Comparison of ENCODE assay signal across 19 cellular contexts in the genomic region with DNA sequence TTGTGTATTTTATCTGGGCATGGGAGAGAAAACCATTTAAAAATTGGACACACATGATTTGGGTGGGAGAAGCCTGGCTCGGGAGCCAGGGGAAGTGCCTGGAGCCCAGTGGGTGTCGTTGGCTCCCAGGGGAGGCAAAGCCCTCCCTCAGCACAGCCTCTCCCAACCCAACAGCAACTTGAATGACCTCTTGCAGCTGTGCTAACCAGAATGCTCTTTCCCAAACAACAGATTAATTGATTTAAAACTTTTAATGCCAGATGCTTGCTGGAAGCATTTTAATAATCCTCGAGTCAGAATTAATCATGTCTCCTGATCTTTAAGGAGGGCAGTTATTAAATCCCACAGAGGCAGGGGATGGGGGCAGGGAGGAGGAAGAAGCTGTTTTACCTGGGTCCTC.
A peak's percentile ranks its signal among the peaks of the same experiment; 100 is the strongest.
DNase-seq lines count a peak whose midpoint lies in the region; ATAC-seq and TF ChIP-seq lines count a peak whose summit lies in the region.
"Had no signal": no experiment of that assay in that cellular context is flagged by ENCODE, and none has a peak within 500 bp of the region (broad histone marks: within the 10 kb centered on the region; RNA-seq: fewer than 3 reads in every experiment).

No MANE protein-coding gene starts in this region.

- H3K27ac Mint-ChIP-seq in activated T-cell treated with anti-CD3 and anti-CD28 coated beads, Interleukin-2, amount 50 U/mL, for 72 hours = no peak overlapping the region
- H3K27ac Mint-ChIP-seq: CD4-positive, CD25-positive, alpha-beta regulatory T cell; GM23338 had no signal

- H3K27me3 Mint-ChIP-seq in activated T-cell treated with anti-CD3 and anti-CD28 coated beads, Interleukin-2, amount 50 U/mL, for 72 hours (ENCODE audit: low read depth) = peaks cover 14% of the 10 kb centered on the region
- H3K27me3 Mint-ChIP-seq: CD4-positive, CD25-positive, alpha-beta regulatory T cell had no signal

- H3K4me3 Mint-ChIP-seq in activated T-cell treated with anti-CD3 and anti-CD28 coated beads, Interleukin-2, amount 50 U/mL, for 72 hours = no peak overlapping the region
- H3K4me3 Mint-ChIP-seq: CD4-positive, CD25-positive, alpha-beta regulatory T cell; GM23338 had no signal

- no peaks in the 10 kb centered on the region for H3K27me3 ChIP-seq in BE2C
- H3K27me3 ChIP-seq: Peyer's patch had no signal

- peak; percentile 68 for DNase-seq in BE2C
- DNase-seq in D341Med (ENCODE audit: low spot score) = peak; percentile 80
- peak; percentile 79 to 93 for DNase-seq in NCI-H524 (lab: John Stamatoyannopoulos, UW)
- no peak for DNase-seq in putamen (ENCODE audit: low spot score)
- DNase-seq in activated T-cell treated with anti-CD3 and anti-CD28 coated beads, Interleukin-2, amount 50 U/mL, for 72 hours = no peak
- no peak for DNase-seq in dedifferentiated amniotic fluid mesenchymal stem cell (ENCODE audit: extremely low spot score)
- DNase-seq: CD4-positive, CD25-positive, alpha-beta regulatory T cell; DND-41; KBM-7; MM.1S; NCI-H1048; NCI-H2029; NCI-H2171 treated with DMSO at 0.1 percent for 48 hours; NCI-H526 treated with DMSO at 0.1 percent for 48 hours; Peyer's patch; T-helper 1 cell had no signal

- H3K4me1 ChIP-seq in BE2C = peaks cover 25% of the 10 kb centered on the region
- H3K4me1 ChIP-seq: HAP-1, Peyer's patch had no signal

- peaks cover 0 to 1% of the 10 kb centered on the region in 2 donors for H3K9me3 Mint-ChIP-seq in activated T-cell treated with anti-CD3 and anti-CD28 coated beads, Interleukin-2, amount 50 U/mL, for 72 hours

- H3K36me3 ChIP-seq in BE2C = no peaks in the 10 kb centered on the region
- H3K36me3 ChIP-seq: HAP-1, Peyer's patch had no signal

- TF ChIP-seq CTCF in BE2C (IDR thresholded peaks at IDR 0.05; ENCODE audit: low read depth, low read length) = no peak

- no peaks in the 10 kb centered on the region for H3K4me1 Mint-ChIP-seq in activated T-cell treated with anti-CD3 and anti-CD28 coated beads, Interleukin-2, amount 50 U/mL, for 72 hours (ENCODE audit: low read depth)
- H3K4me1 Mint-ChIP-seq: CD4-positive, CD25-positive, alpha-beta regulatory T cell had no signal

- no peak for ATAC-seq in SK-N-SH treated with all-trans-retinoic acid at 6 μM for 48 hours
- no peak for ATAC-seq in activated T-cell treated with anti-CD3 and anti-CD28 coated beads, Interleukin-2, amount 50 U/mL, for 72 hours (replicated peaks in 1 of 2)
- ATAC-seq: GM23338 had no signal

- no peaks in the 10 kb centered on the region for H3K36me3 Mint-ChIP-seq in activated T-cell treated with anti-CD3 and anti-CD28 coated beads, Interleukin-2, amount 50 U/mL, for 72 hours (ENCODE audit: insufficient read depth in 2 of 2)
- H3K36me3 Mint-ChIP-seq: CD4-positive, CD25-positive, alpha-beta regulatory T cell had no signal

- H3K4me3 ChIP-seq in BE2C (ENCODE audit: low read depth, low read length) = no peak overlapping the region
- H3K4me3 ChIP-seq: GM23338, HAP-1, Peyer's patch had no signal

- H3K9me3 ChIP-seq in BE2C = no peaks in the 10 kb centered on the region
- H3K9me3 ChIP-seq: HAP-1, Peyer's patch had no signal

TF ChIP-seq in SK-N-SH treated with all-trans-retinoic acid at 6 μM for 48 hours, 23 proteins besides CTCF, POLR2A, EP300 and RAD21:
- TF ChIP-seq TSHZ2 (CRISPR knock-in tag; IDR thresholded peaks at IDR 0.05) = peak; percentile 15; the same call in 1 of the 2 replicates
- TF ChIP-seq ZFP3 (CRISPR knock-in tag; IDR thresholded peaks at IDR 0.05) = no peak
- TF ChIP-seq TCF4 (CRISPR knock-in tag; IDR thresholded peaks at IDR 0.05; ENCODE audit: borderline replicate concordance) = peak; percentile 51; the same call in 1 of the 2 replicates
TF ChIP-seq in SK-N-SH treated with all-trans-retinoic acid at 6 μM for 48 hours: peak in this region for 2.

Comparison
In these comparisons a context has a peak if more than half of its experiments do, and no peak if none do; other contexts are left out.
1. DNase-seq: peak in BE2C (single experiment), D341Med (single experiment) and NCI-H524 (2 of 2); none in putamen (single experiment), activated T-cell treated with anti-CD3 and anti-CD28 coated beads, Interleukin-2, amount 50 U/mL, for 72 hours (0 of 2) and dedifferentiated amniotic fluid mesenchymal stem cell (single experiment).